ENCODE assay signal across 8 cellular contexts in the genomic region with DNA sequence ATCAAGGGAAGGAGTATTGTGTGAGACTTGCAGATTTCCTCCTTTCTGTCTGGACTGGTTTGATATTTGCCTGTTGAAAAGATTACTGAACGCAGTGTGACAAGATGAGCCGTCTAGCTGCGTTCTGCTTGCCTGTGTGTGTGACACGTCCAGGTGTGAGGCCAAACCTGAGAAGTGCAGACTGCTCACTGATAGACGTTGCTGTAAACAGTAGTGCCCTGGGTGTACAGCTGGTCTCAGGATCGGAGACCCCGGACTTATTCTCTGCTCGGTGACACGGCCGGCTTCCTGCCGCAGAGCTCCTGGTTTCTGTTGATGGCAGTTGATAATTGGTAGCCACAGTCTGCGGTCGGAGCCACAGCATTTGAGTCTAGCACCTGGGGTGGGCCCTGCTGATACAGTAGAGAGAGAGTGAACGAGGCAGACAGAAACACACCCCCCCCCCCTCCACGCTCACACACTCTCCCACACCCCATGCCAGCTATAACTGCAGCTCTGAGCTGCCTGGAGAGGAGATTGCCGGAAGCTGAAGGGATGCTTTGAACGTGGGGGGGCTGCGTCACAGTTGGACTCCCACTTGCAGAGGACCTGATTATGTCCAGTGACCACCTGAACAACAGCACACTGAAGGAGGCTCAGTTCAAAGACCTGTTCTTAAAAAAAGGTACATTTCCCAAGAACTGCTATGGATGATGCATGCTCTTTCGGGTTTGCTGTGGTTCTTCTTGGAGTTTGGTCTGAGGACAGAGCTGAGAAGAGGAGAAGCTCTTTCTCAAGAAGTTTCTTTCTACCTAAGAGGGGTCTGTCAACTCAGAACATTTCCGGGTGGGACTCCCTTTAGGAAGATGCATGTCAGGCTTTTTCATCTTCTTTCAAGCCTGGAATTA.
A peak's percentile ranks its signal among the peaks of the same experiment; 100 is the strongest.
DNase-seq lines count a peak whose midpoint lies in the region; ATAC-seq, FAIRE-seq and TF ChIP-seq lines count a peak whose summit lies in the region.

No MANE protein-coding gene starts in this region.

- peak; percentile 99 for FAIRE-seq in GM12891 (lab: Jason Lieb, UNC)

- TF ChIP-seq POLR2A in GM12891 (IDR thresholded peaks at IDR 0.05; ENCODE audit: low read depth, low read length): peak; percentile 90

- peak; percentile 3 for ATAC-seq in left ventricle myocardium superior

- intact Hi-C loops in left ventricle myocardium superior (cut with micrococcal nuclease): loop anchor here (10.0 kb wide), 1 partner anchor 58 kb away; no protein-coding TSS in a partner anchor

- peaks cover 25% of the 10 kb centered on the region for H3K27me3 Mint-ChIP-seq in HFFc6 (ENCODE audit: insufficient read depth)

- DNase-seq in GM12891 (ENCODE audit: insufficient read length, low spot score) (no peak), HFFc6 (no peak), NCI-H526 (lab: John Stamatoyannopoulos, UW) (peak; percentile 56 to 76), activated T-helper 1 cell treated with Interleukin-2 at 50 U/mL for 16 hours (ENCODE audit: low read depth) (peak; percentile 63), left ventricle myocardium superior (no peak), NCI-H82 treated with DMSO at 0.1 percent for 48 hours (lab: John Stamatoyannopoulos, UW; ENCODE audit: unreplicated experiment) (no peak), NCI-H1436 (lab: John Stamatoyannopoulos, UW) (no peak)
- DNase-seq in stimulated activated CD4-positive, alpha-beta T cell treated with anti-CD3 and anti-CD28 coated beads, Interleukin-15, amount 100 ng/mL, for 48 hours (ENCODE audit: low read depth in 2 of 2): peak; percentile 58 to 64

- no peaks in the 10 kb centered on the region for H3K36me3 Mint-ChIP-seq in HFFc6 (ENCODE audit: low read depth)

- peaks cover 17% of the 10 kb centered on the region for H3K4me1 Mint-ChIP-seq in HFFc6 (ENCODE audit: low read depth)

- no peak overlapping the region; the same call in 1 of the 2 replicates for H3K27ac Mint-ChIP-seq in HFFc6

- H3K9me3 Mint-ChIP-seq in HFFc6: no peaks in the 10 kb centered on the region

- H3K4me3 Mint-ChIP-seq in HFFc6: peak overlapping the region; percentile 74

- TF ChIP-seq CTCF in HFFc6 (IDR thresholded peaks at IDR 0.05): no peak

TF ChIP-seq in GM12891, 5 proteins besides CTCF, POLR2A, EP300 and RAD21:
- TF ChIP-seq SPI1 (IDR thresholded peaks at IDR 0.05; ENCODE audit: low read depth, low read length): no peak
- peak; percentile 88 for TF ChIP-seq POLR2AphosphoS5 (IDR thresholded peaks at IDR 0.05; ENCODE audit: low read depth, low read length)
- peak; percentile 27; the same call in 1 of the 2 replicates for TF ChIP-seq TAF1 (IDR thresholded peaks at IDR 0.05; ENCODE audit: low read depth, low read length)
- TF ChIP-seq PAX5 (IDR thresholded peaks at IDR 0.05; ENCODE audit: insufficient read depth, low read length, severe bottlenecking): no peak
- no peak for TF ChIP-seq POU2F2 (IDR thresholded peaks at IDR 0.05; ENCODE audit: low read depth, low read length)

Comparison
In these comparisons a context has a peak if more than half of its experiments do, and no peak if none do; other contexts are left out.
1. DNase-seq: peak in NCI-H526 (2 of 2), activated T-helper 1 cell treated with Interleukin-2 at 50 U/mL for 16 hours (single experiment) and stimulated activated CD4-positive, alpha-beta T cell treated with anti-CD3 and anti-CD28 coated beads, Interleukin-15, amount 100 ng/mL, for 48 hours (2 of 2); none in GM12891 (single experiment), HFFc6 (single experiment), left ventricle myocardium superior (single experiment), NCI-H82 treated with DMSO at 0.1 percent for 48 hours (single experiment) and NCI-H1436 (single experiment).